17 cellular contexts compared by ENCODE assay signal in the genomic region with DNA sequence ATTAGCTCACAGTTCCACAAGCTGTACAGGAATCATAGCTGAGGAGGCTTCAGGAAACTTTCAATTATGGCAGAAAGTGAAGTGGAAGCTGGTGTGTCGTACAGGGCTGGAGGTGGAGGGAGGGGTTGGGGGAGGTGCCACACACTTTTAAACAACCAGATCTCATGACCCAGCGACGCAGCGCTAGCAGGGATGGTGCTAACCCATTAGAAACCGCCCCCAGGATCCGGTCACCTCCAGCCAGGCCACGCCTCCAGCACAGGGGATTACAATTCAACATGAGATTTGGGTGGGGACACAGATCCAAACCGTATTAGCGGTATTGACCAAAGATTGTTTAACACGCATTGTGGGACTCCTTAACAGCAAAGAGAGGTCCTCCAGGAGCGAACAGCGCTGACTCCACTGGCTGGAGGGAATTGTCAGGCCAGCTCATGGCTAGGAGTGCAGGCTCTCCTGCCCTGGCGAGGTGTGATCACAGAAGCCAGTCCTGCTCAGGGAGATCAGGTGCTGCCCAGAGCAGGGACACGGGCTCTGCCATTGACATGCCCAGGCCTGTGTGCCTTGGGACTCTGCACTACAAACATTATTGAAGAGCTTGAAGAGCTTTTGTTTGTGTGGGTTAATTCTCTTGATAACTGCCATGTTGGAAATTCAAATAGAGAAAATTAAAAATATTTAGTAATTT.
"Had no signal": no experiment of that assay in that cellular context is flagged by ENCODE, and none has a peak within 500 bp of the region (broad histone marks: within the 10 kb centered on the region; RNA-seq: fewer than 3 reads in every experiment).

No MANE protein-coding gene starts in this region.

- H3K36me3 Mint-ChIP-seq: natural killer cell treated with Interleukin-12 subunit alpha and Interleukin-12 subunit beta and Interleukin-15 and Interleukin-18, amount 100 ng/mL, for 72 hours had no signal

- H3K9me3 ChIP-seq: esophagus muscularis mucosa, ovary, thyroid gland had no signal

- H3K27me3 ChIP-seq: esophagus muscularis mucosa, ovary, thyroid gland had no signal

- H3K27me3 Mint-ChIP-seq: activated B cell treated with CpG ODN at 0.5 μM for 24 hours; activated CD4-positive, alpha-beta T cell treated with anti-CD3 and anti-CD28 coated beads, Interleukin-2, amount 10 ng/mL, durations not matched to agents 24 days and 14 days; activated naive CD4-positive, alpha-beta T cell treated with anti-CD3 and anti-CD28 coated beads, Interleukin-2, amount 10 ng/mL, durations not matched to agents 7 days and 5 days; activated T-helper 17 cell treated with anti-CD3 and anti-CD28 coated beads, Interleukin-2, amount 50 U/mL, for 72 hours; central memory CD8-positive, alpha-beta T cell; natural killer cell treated with Interleukin-12 subunit alpha and Interleukin-12 subunit beta and Interleukin-15 and Interleukin-18, amount 100 ng/mL, for 72 hours; stimulated activated naive CD8-positive, alpha-beta T cell treated with anti-CD3 and anti-CD28 coated beads, Interleukin-15, amount 100 ng/mL, for 72 hours had no signal

- H3K36me3 ChIP-seq: ovary, thyroid gland had no signal

- DNase-seq: activated B cell treated with CpG ODN at 0.5 μM for 24 hours; activated CD4-positive, alpha-beta T cell treated with anti-CD3 and anti-CD28 coated beads, Interleukin-2, amount 10 ng/mL, durations not matched to agents 24 days and 14 days; activated naive CD4-positive, alpha-beta T cell treated with anti-CD3 and anti-CD28 coated beads, Interleukin-2, amount 10 ng/mL, durations not matched to agents 7 days and 5 days; cortex of kidney; effector memory CD4-positive, alpha-beta T cell; head of caudate nucleus; ovary; stimulated activated CD4-positive, alpha-beta T cell treated with anti-CD3 and anti-CD28 coated beads, Interleukin-15, amount 100 ng/mL, for 24 hours; stimulated activated CD4-positive, alpha-beta T cell treated with anti-CD3 and anti-CD28 coated beads, Interleukin-4, amount 100 ng/mL, for 24 hours; stimulated activated naive CD8-positive, alpha-beta T cell treated with anti-CD3 and anti-CD28 coated beads, Interleukin-15, amount 100 ng/mL, for 72 hours; thyroid gland had no signal

- H3K4me3 ChIP-seq: esophagus muscularis mucosa, ovary, thyroid gland had no signal

- H3K9me3 Mint-ChIP-seq: activated B cell treated with CpG ODN at 0.5 μM for 24 hours; activated CD4-positive, alpha-beta T cell treated with anti-CD3 and anti-CD28 coated beads, Interleukin-2, amount 10 ng/mL, durations not matched to agents 24 days and 14 days; activated naive CD4-positive, alpha-beta T cell treated with anti-CD3 and anti-CD28 coated beads, Interleukin-2, amount 10 ng/mL, durations not matched to agents 7 days and 5 days; activated T-helper 17 cell treated with anti-CD3 and anti-CD28 coated beads, Interleukin-2, amount 50 U/mL, for 72 hours; central memory CD8-positive, alpha-beta T cell; natural killer cell treated with Interleukin-12 subunit alpha and Interleukin-12 subunit beta and Interleukin-15 and Interleukin-18, amount 100 ng/mL, for 72 hours; stimulated activated naive CD8-positive, alpha-beta T cell treated with anti-CD3 and anti-CD28 coated beads, Interleukin-15, amount 100 ng/mL, for 72 hours; T-helper 1 cell treated with Interleukin-12 subunit alpha and Interleukin-12 subunit beta and Interleukin-4 antibody, amounts not matched to agents 30 μg/mL and 1 μg/mL, for 36 hours had no signal

- H3K4me3 Mint-ChIP-seq: activated B cell treated with CpG ODN at 0.5 μM for 24 hours; activated CD4-positive, alpha-beta T cell treated with anti-CD3 and anti-CD28 coated beads, Interleukin-2, amount 10 ng/mL, durations not matched to agents 24 days and 14 days; activated naive CD4-positive, alpha-beta T cell treated with anti-CD3 and anti-CD28 coated beads, Interleukin-2, amount 10 ng/mL, durations not matched to agents 7 days and 5 days; activated T-helper 17 cell treated with anti-CD3 and anti-CD28 coated beads, Interleukin-2, amount 50 U/mL, for 72 hours; central memory CD8-positive, alpha-beta T cell; natural killer cell treated with Interleukin-12 subunit alpha and Interleukin-12 subunit beta and Interleukin-15 and Interleukin-18, amount 100 ng/mL, for 72 hours; stimulated activated naive CD8-positive, alpha-beta T cell treated with anti-CD3 and anti-CD28 coated beads, Interleukin-15, amount 100 ng/mL, for 72 hours; T-helper 1 cell treated with Interleukin-12 subunit alpha and Interleukin-12 subunit beta and Interleukin-4 antibody, amounts not matched to agents 30 μg/mL and 1 μg/mL, for 36 hours had no signal

- ATAC-seq: activated T-helper 17 cell treated with anti-CD3 and anti-CD28 coated beads, Interleukin-2, amount 50 U/mL, for 72 hours; left lobe of liver; natural killer cell treated with Interleukin-12 subunit alpha and Interleukin-12 subunit beta and Interleukin-15 and Interleukin-18, amount 100 ng/mL, for 72 hours; stimulated activated naive CD8-positive, alpha-beta T cell treated with anti-CD3 and anti-CD28 coated beads, Interleukin-15, amount 100 ng/mL, for 72 hours had no signal

- H3K4me1 Mint-ChIP-seq: activated B cell treated with CpG ODN at 0.5 μM for 24 hours; activated CD4-positive, alpha-beta T cell treated with anti-CD3 and anti-CD28 coated beads, Interleukin-2, amount 10 ng/mL, durations not matched to agents 24 days and 14 days; activated naive CD4-positive, alpha-beta T cell treated with anti-CD3 and anti-CD28 coated beads, Interleukin-2, amount 10 ng/mL, durations not matched to agents 7 days and 5 days had no signal

- H3K27ac Mint-ChIP-seq: activated B cell treated with CpG ODN at 0.5 μM for 24 hours; activated CD4-positive, alpha-beta T cell treated with anti-CD3 and anti-CD28 coated beads, Interleukin-2, amount 10 ng/mL, durations not matched to agents 24 days and 14 days; activated naive CD4-positive, alpha-beta T cell treated with anti-CD3 and anti-CD28 coated beads, Interleukin-2, amount 10 ng/mL, durations not matched to agents 7 days and 5 days; activated T-helper 17 cell treated with anti-CD3 and anti-CD28 coated beads, Interleukin-2, amount 50 U/mL, for 72 hours; natural killer cell treated with Interleukin-12 subunit alpha and Interleukin-12 subunit beta and Interleukin-15 and Interleukin-18, amount 100 ng/mL, for 72 hours; T-helper 1 cell treated with Interleukin-12 subunit alpha and Interleukin-12 subunit beta and Interleukin-4 antibody, amounts not matched to agents 30 μg/mL and 1 μg/mL, for 36 hours had no signal

- H3K27ac ChIP-seq: esophagus muscularis mucosa, ovary, thyroid gland had no signal
